Comparison of ENCODE assay signal across 10 cellular contexts in the genomic region with DNA sequence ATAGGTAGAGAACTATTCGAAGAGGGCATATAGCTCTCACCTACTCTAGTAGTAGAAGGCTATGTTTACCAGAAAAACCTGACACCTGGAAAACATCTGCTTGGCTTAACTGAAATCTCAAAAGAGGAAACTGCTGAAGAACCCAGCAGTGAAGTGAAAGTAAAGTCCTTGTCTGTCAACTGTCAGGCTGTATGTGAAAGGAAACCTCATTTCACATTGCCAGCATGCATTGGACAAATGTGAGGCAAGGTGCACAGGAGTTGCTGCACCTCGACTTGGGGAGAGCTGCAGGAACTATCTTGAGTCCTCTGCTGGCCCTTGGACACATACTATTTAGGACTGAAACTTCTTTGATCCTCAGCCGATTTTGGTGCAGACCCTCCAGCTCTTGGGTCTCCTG. TPM values are rescaled to one million over a fixed set of nuclear protein-coding genes. Genes with fewer than 3 reads are reported as not detected.
DNase-seq lines count a peak whose midpoint lies in the region; ATAC-seq, FAIRE-seq and TF ChIP-seq lines count a peak whose summit lies in the region.
"Had no signal": no experiment of that assay in that cellular context is flagged by ENCODE, and none has a peak within 500 bp of the region (broad histone marks: within the 10 kb centered on the region; RNA-seq: fewer than 3 reads in every experiment).

No MANE protein-coding gene starts in this region.

- H3K4me2 ChIP-seq in SU-DHL-6 (ENCODE audit: low read depth, low read length, poor library complexity, severe bottlenecking): peak overlapping the region; percentile 29

- H3K27ac ChIP-seq in SU-DHL-6 (ENCODE audit: low read depth, low read length): peak overlapping the region; percentile 15; the same call in 1 of the 2 replicates
- no peak overlapping the region for H3K27ac ChIP-seq in left lung

- no peaks in the 10 kb centered on the region for H4K20me1 ChIP-seq in SU-DHL-6 (ENCODE audit: low read depth, low read length)

- TF ChIP-seq POLR2A in GM12892 (IDR thresholded peaks at IDR 0.05; ENCODE audit: low read depth, low read length): no peak

- H3K9ac ChIP-seq in SU-DHL-6 (ENCODE audit: low read length): no peak overlapping the region

- FAIRE-seq in GM12892 (lab: Jason Lieb, UNC): peak; percentile 82
- FAIRE-seq: G401.6 had no signal

- H3K9me2 ChIP-seq in SU-DHL-6 (replicated peaks; ENCODE audit: insufficient read depth, low read length): no peaks in the 10 kb centered on the region

- intact Hi-C loops in left lung (cut with DNase I): no loop called here

- no peaks in the 10 kb centered on the region for H3F3A ChIP-seq in SU-DHL-6 (ENCODE audit: insufficient read depth)

- H3K36me3 ChIP-seq in SU-DHL-6 (ENCODE audit: low read length) (no peaks in the 10 kb centered on the region), MG63 (no peaks in the 10 kb centered on the region), left lung (no peaks in the 10 kb centered on the region)

- no peak overlapping the region for H2AFZ ChIP-seq in SU-DHL-6 (ENCODE audit: low read depth, low read length, severe bottlenecking)

- H3K9me3 ChIP-seq in SU-DHL-6 (ENCODE audit: insufficient read depth, low read length) (no peaks in the 10 kb centered on the region), MG63 (0 out of 2 replicates have a peak, but pooled peaks cover 1% of the 10 kb centered on the region), left lung (no peaks in the 10 kb centered on the region)

- no peaks in the 10 kb centered on the region for H3K79me2 ChIP-seq in SU-DHL-6 (ENCODE audit: insufficient read depth, low read length)

- no peak overlapping the region for H3K4me3 ChIP-seq in SU-DHL-6 (ENCODE audit: insufficient read depth, low read length, poor library complexity, severe bottlenecking)
- H3K4me3 ChIP-seq in MG63: no peak overlapping the region
- H3K4me3 ChIP-seq in left lung: no peak overlapping the region
- H3K4me3 ChIP-seq: lung had no signal

- peaks cover 0 to 3% of the 10 kb centered on the region in 2 donors for H3K4me1 ChIP-seq in left lung

- peak; percentile 7 for DNase-seq in GM12892 (ENCODE audit: insufficient read length)
- no peak for DNase-seq in HK-2 (ENCODE audit: unreplicated experiment)
- DNase-seq in MG63: no peak
- no peak for DNase-seq in left lung
- DNase-seq in NCI-H1105 (lab: John Stamatoyannopoulos, UW): no peak

- peak; percentile 98 for ATAC-seq in GM19455 (IDR thresholded peaks at IDR 0.05; ENCODE audit: unreplicated experiment)
- ATAC-seq in HG03108 (IDR thresholded peaks at IDR 0.05; ENCODE audit: unreplicated experiment): peak; percentile 97
- no peak for ATAC-seq in left lung

- H3K27me3 ChIP-seq in SU-DHL-6 (ENCODE audit: low read length) (no peaks in the 10 kb centered on the region), MG63 (no peaks in the 10 kb centered on the region), left lung (no peaks in the 10 kb centered on the region)

- TF ChIP-seq CTCF in SU-DHL-6 (IDR thresholded peaks at IDR 0.05; ENCODE audit: insufficient read depth, low read length, poor library complexity, severe bottlenecking) (no peak), left lung (IDR thresholded peaks at IDR 0.05) (no peak)

RNA-seq across cellular contexts. Expression of gene NREP, which starts 53.3 kb away (rescaled TPM):
- polyA plus RNA-seq in GM12892 (2012; ENCODE audit: missing spikeins): 52.6 TPM
- total RNA-seq in MG63 (2014; rRNA removed; shearing (Covaris generic); ENCODE audit: low replicate concordance): 92.2 and 116 TPM in 2 replicates
- 10 to 100 TPM; 33.9 to 83.3 TPM for total RNA-seq in left lung
